In the genomic region with DNA sequence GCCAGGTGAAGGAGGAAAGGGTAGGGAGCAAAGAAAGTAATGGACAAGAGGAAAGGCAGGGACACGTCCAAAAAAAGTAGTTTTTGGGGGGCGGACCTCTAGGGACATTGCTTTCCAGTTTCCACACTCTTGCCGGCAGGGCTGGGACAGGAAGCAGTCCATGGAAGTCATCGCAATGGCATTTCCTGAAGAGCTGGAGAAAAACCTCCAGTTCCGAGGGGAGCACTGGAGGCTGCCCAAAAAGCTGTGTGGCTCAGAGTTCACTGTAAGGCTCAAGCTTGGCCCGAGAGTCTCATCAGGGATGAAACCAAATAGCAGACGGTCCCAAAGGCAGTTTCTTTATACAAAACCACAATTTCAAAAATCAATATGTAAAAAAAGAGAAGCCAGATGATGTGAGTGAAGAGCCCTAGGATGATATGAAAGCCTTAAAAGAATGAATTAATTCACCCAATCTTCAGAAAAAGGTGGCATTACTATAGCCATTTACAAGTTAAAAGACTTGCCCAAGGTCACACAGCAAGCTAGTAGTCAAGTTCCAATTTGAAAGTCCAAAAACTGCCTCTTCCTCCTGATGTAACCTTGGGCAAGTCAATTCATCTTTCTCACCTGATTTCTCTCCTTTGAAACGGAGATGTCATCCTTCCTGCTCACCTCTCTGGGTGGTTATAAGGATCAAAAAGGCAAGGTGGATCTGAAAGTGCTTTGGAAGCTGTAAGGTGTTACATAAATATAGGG, we compare ENCODE assay signal across 8 cellular contexts. TPM values are rescaled to one million over a fixed set of nuclear protein-coding genes. Genes with fewer than 3 reads are reported as not detected.
DNase-seq lines count a peak whose midpoint lies in the region; ATAC-seq and TF ChIP-seq lines count a peak whose summit lies in the region.

No MANE protein-coding gene starts in this region.

- H3K4me1 Mint-ChIP-seq in activated naive CD4-positive, alpha-beta T cell treated with anti-CD3 and anti-CD28 coated beads, Interleukin-2, amount 50 U/mL, for 24 hours: peaks cover 87% of the 10 kb centered on the region

- peak overlapping the region in 1 of 2 donors; percentile 24 for H3K4me3 ChIP-seq in cardiac fibroblast (replicated peaks in 1 of 2; ENCODE audit: low read depth in 2 of 2, low read length in 2 of 2)
- H3K4me3 ChIP-seq in suprapubic skin: peak overlapping the region; percentile 34

- peaks cover 4% of the 10 kb centered on the region for H3K36me3 ChIP-seq in suprapubic skin

- peak overlapping the region; percentile 98 for H3K27ac ChIP-seq in suprapubic skin

- in situ Hi-C loops in GM13977 (cut with MboI; ENCODE audit: low pct_unique_long_range_greater_than_20kb, low sequenced_read_pairs, unreplicated experiment): no loop called here

- TF ChIP-seq EP300 in suprapubic skin (IDR thresholded peaks at IDR 0.05): no peak

- no peak for DNase-seq in activated naive CD4-positive, alpha-beta T cell treated with anti-CD3 and anti-CD28 coated beads, Interleukin-2, amount 50 U/mL, for 16 hours
- DNase-seq in cardiac fibroblast (ENCODE audit: low read depth in 2 of 2): peak; percentile 92 to 97
- peak; percentile 51 for DNase-seq in left kidney (ENCODE audit: low read depth, low spot score)
- peak; percentile 92 to 93 for DNase-seq in suprapubic skin (ENCODE audit: low spot score in 2 of 2)
- no peak for DNase-seq in GM13977 (ENCODE audit: low spot score)
- no peak for DNase-seq in DMS114 treated with DMSO at 0.1 percent for 48 hours (lab: John Stamatoyannopoulos, UW; ENCODE audit: unreplicated experiment)

- H3K27me3 Mint-ChIP-seq in activated naive CD4-positive, alpha-beta T cell treated with anti-CD3 and anti-CD28 coated beads, Interleukin-2, amount 50 U/mL, for 24 hours: no peaks in the 10 kb centered on the region

- no peaks in the 10 kb centered on the region for H3K9me3 Mint-ChIP-seq in activated naive CD4-positive, alpha-beta T cell treated with anti-CD3 and anti-CD28 coated beads, Interleukin-2, amount 50 U/mL, for 24 hours

- H3K9me3 ChIP-seq in suprapubic skin: no peaks in the 10 kb centered on the region

- H3K4me1 ChIP-seq in suprapubic skin: peaks cover 95% of the 10 kb centered on the region

- H3K4me3 Mint-ChIP-seq in activated naive CD4-positive, alpha-beta T cell treated with anti-CD3 and anti-CD28 coated beads, Interleukin-2, amount 50 U/mL, for 24 hours: peak overlapping the region; percentile 94

- H3K27ac Mint-ChIP-seq in activated naive CD4-positive, alpha-beta T cell treated with anti-CD3 and anti-CD28 coated beads, Interleukin-2, amount 50 U/mL, for 24 hours: peak overlapping the region; percentile 86

- H3K36me3 Mint-ChIP-seq in activated naive CD4-positive, alpha-beta T cell treated with anti-CD3 and anti-CD28 coated beads, Interleukin-2, amount 50 U/mL, for 24 hours: peaks cover 49% of the 10 kb centered on the region

- H3K27me3 ChIP-seq in suprapubic skin: no peaks in the 10 kb centered on the region

- WGBS in suprapubic skin: 17% methylated on average over 8 of the region's 8 CpGs

- ATAC-seq in HG03354 (IDR thresholded peaks at IDR 0.05; ENCODE audit: poor library complexity, severe bottlenecking, unreplicated experiment): no peak

- TF ChIP-seq CTCF in cardiac fibroblast (IDR thresholded peaks at IDR 0.05; ENCODE audit: low read depth, low read length): no peak
- TF ChIP-seq CTCF in suprapubic skin (IDR thresholded peaks at IDR 0.05): no peak
- TF ChIP-seq CTCF in GM13977 (IDR thresholded peaks at IDR 0.05; ENCODE audit: extremely low read depth, insufficient read depth, missing control alignments): no peak

- TF ChIP-seq POLR2A in suprapubic skin (IDR thresholded peaks at IDR 0.05): no peak

RNA-seq across cellular contexts. Expression of a gene that starts 9.2 kb away (rescaled TPM):
- total RNA-seq in suprapubic skin: 100 to 1,000 TPM; 104 to 120 (median 107) TPM

RNA-seq across cellular contexts. Expression of a gene that starts 25.6 kb away (rescaled TPM):
- 10 to 100 TPM in 2 of 4 donors, 1 to 10 TPM in 2; 4.4 to 11.2 (median 9.7) TPM for total RNA-seq in suprapubic skin

Comparison
In these comparisons a context has a peak if more than half of its experiments do, and no peak if none do; other contexts are left out.
1. DNase-seq: peak in cardiac fibroblast (2 of 2), left kidney (single experiment) and suprapubic skin (2 of 2); none in activated naive CD4-positive, alpha-beta T cell treated with anti-CD3 and anti-CD28 coated beads, Interleukin-2, amount 50 U/mL, for 16 hours (single experiment), GM13977 (single experiment) and DMS114 treated with DMSO at 0.1 percent for 48 hours (single experiment).